18 cellular contexts compared by ENCODE assay signal in genomic region chr12:44858456-44858855, GRCh38. TPM values are rescaled to one million over a fixed set of nuclear protein-coding genes. Genes with fewer than 3 reads are reported as not detected.
A peak's percentile ranks its signal among the peaks of the same experiment; 100 is the strongest.
DNase-seq lines count a peak whose midpoint lies in the region; ATAC-seq and TF ChIP-seq lines count a peak whose summit lies in the region.
"Had no signal": no experiment of that assay in that cellular context is flagged by ENCODE, and none has a peak within 500 bp of the region (broad histone marks: within the 10 kb centered on the region; RNA-seq: fewer than 3 reads in every experiment).

No MANE protein-coding gene starts in this region.

- no peak for DNase-seq in activated T-cell treated with anti-CD3 and anti-CD28 coated beads, Interleukin-2, amount 50 U/mL, for 24 hours
- no peak for DNase-seq in activated T-cell treated with anti-CD3 and anti-CD28 coated beads, Interleukin-2, amount 50 U/mL, for 4 hours
- DNase-seq in CD8-positive, alpha-beta T cell, result no peak
- DNase-seq in naive thymus-derived CD8-positive, alpha-beta T cell, result no peak
- DNase-seq in pons (ENCODE audit: low spot score), result no peak
- DNase-seq: DMS79, Kasumi-1, MG63, NCI-H1048, NCI-H1436, NCI-H1930, NCI-H226, NCI-H524, PC-3, RPMI8226 had no signal

- no peak for ATAC-seq in activated T-cell treated with anti-CD3 and anti-CD28 coated beads, Interleukin-2, amount 50 U/mL, for 4 hours
- no peak for ATAC-seq in CD8-positive, alpha-beta T cell
- peak; percentile 45 for ATAC-seq in activated T-helper 17 cell treated with anti-CD3 and anti-CD28 coated beads, Interleukin-2, amount 50 U/mL, for 72 hours (replicated peaks)
- no peak for ATAC-seq in naive thymus-derived CD8-positive, alpha-beta T cell
- ATAC-seq in HG03571 (IDR thresholded peaks at IDR 0.05; ENCODE audit: unreplicated experiment), result no peak
- ATAC-seq: PC-3 had no signal

- H3K4me3 ChIP-seq in CD8-positive, alpha-beta T cell (ENCODE audit: low read depth, low read length), result no peak overlapping the region
- H3K4me3 ChIP-seq: BLaER1, MG63 had no signal

- H3K36me3 Mint-ChIP-seq in activated T-cell treated with anti-CD3 and anti-CD28 coated beads, Interleukin-2, amount 50 U/mL, for 24 hours (ENCODE audit: low read depth), result peaks cover 24% of the 10 kb centered on the region
- H3K36me3 Mint-ChIP-seq in activated T-cell treated with anti-CD3 and anti-CD28 coated beads, Interleukin-2, amount 50 U/mL, for 4 hours (ENCODE audit: insufficient read depth), result peaks cover 12% of the 10 kb centered on the region
- H3K36me3 Mint-ChIP-seq in CD8-positive, alpha-beta T cell, result peaks cover 47% of the 10 kb centered on the region
- H3K36me3 Mint-ChIP-seq in activated T-helper 17 cell treated with anti-CD3 and anti-CD28 coated beads, Interleukin-2, amount 50 U/mL, for 72 hours (ENCODE audit: low read depth), result no peaks in the 10 kb centered on the region
- peaks cover 12 to 36% (median 33%) of the 10 kb centered on the region in 3 donors for H3K36me3 Mint-ChIP-seq in naive thymus-derived CD8-positive, alpha-beta T cell

- intact Hi-C loops in CD8-positive, alpha-beta T cell (cut with DNase I, micrococcal nuclease), result no loop called here

- no peak overlapping the region for H3K27ac ChIP-seq in CD8-positive, alpha-beta T cell (ENCODE audit: low read depth, low read length)
- H3K27ac ChIP-seq: BLaER1 had no signal

- TF ChIP-seq CTCF in CD8-positive, alpha-beta T cell (IDR thresholded peaks at IDR 0.05), result no peak

- no peaks in the 10 kb centered on the region for H3K27me3 ChIP-seq in CD8-positive, alpha-beta T cell (ENCODE audit: insufficient read depth, low read length)
- H3K27me3 ChIP-seq: BLaER1, MG63 had no signal

- H3K4me1 Mint-ChIP-seq in activated T-cell treated with anti-CD3 and anti-CD28 coated beads, Interleukin-2, amount 50 U/mL, for 24 hours (ENCODE audit: low read depth), result peaks cover 86% of the 10 kb centered on the region
- peaks cover 79% of the 10 kb centered on the region for H3K4me1 Mint-ChIP-seq in activated T-cell treated with anti-CD3 and anti-CD28 coated beads, Interleukin-2, amount 50 U/mL, for 4 hours (ENCODE audit: low read depth)
- H3K4me1 Mint-ChIP-seq in CD8-positive, alpha-beta T cell (ENCODE audit: low read depth), result peaks cover 85% of the 10 kb centered on the region
- peaks cover 56% of the 10 kb centered on the region for H3K4me1 Mint-ChIP-seq in activated T-helper 17 cell treated with anti-CD3 and anti-CD28 coated beads, Interleukin-2, amount 50 U/mL, for 72 hours
- H3K4me1 Mint-ChIP-seq in naive thymus-derived CD8-positive, alpha-beta T cell, result peaks cover 45 to 90% (median 82%) of the 10 kb centered on the region in 4 donors

- H3K36me3 ChIP-seq in CD8-positive, alpha-beta T cell (ENCODE audit: insufficient read depth, low read length), result no peaks in the 10 kb centered on the region
- H3K36me3 ChIP-seq: BLaER1, MG63 had no signal

- peaks cover 97% of the 10 kb centered on the region for H3K4me1 ChIP-seq in CD8-positive, alpha-beta T cell (ENCODE audit: insufficient read depth, low read length)
- H3K4me1 ChIP-seq: BLaER1 had no signal

- POLR2A ChIA-PET in CD8-positive, alpha-beta T cell (lab: Charles Lee), result interaction anchor here (1.5 to 1.7 kb wide), 2 partner anchors 10 to 17 kb away, joined by 3 to 10 read pairs; no protein-coding TSS in a partner anchor
- POLR2A ChIA-PET in naive thymus-derived CD8-positive, alpha-beta T cell (lab: Charles Lee), result interaction anchor here (1.1 to 1.7 kb wide), 4 partner anchors 10 to 18 kb away, joined by 4 to 7 read pairs (median 6); partner anchors contain the start of gene NELL2

- no peaks in the 10 kb centered on the region for H3K9me3 ChIP-seq in CD8-positive, alpha-beta T cell (ENCODE audit: low read length)
- H3K9me3 ChIP-seq: MG63 had no signal

- peaks cover 7% of the 10 kb centered on the region for H3K9me3 Mint-ChIP-seq in activated T-cell treated with anti-CD3 and anti-CD28 coated beads, Interleukin-2, amount 50 U/mL, for 24 hours
- peaks cover 12% of the 10 kb centered on the region for H3K9me3 Mint-ChIP-seq in activated T-cell treated with anti-CD3 and anti-CD28 coated beads, Interleukin-2, amount 50 U/mL, for 4 hours
- peaks cover 7% of the 10 kb centered on the region for H3K9me3 Mint-ChIP-seq in CD8-positive, alpha-beta T cell
- H3K9me3 Mint-ChIP-seq in activated T-helper 17 cell treated with anti-CD3 and anti-CD28 coated beads, Interleukin-2, amount 50 U/mL, for 72 hours, result peaks cover 7% of the 10 kb centered on the region
- peaks cover 0 to 24% (median 10%) of the 10 kb centered on the region in 9 donors for H3K9me3 Mint-ChIP-seq in naive thymus-derived CD8-positive, alpha-beta T cell

- H3K4me3 Mint-ChIP-seq in activated T-cell treated with anti-CD3 and anti-CD28 coated beads, Interleukin-2, amount 50 U/mL, for 24 hours, result no peak overlapping the region
- no peak overlapping the region for H3K4me3 Mint-ChIP-seq in activated T-cell treated with anti-CD3 and anti-CD28 coated beads, Interleukin-2, amount 50 U/mL, for 4 hours
- peak overlapping the region; percentile 44 for H3K4me3 Mint-ChIP-seq in CD8-positive, alpha-beta T cell
- peak overlapping the region; percentile 53 for H3K4me3 Mint-ChIP-seq in activated T-helper 17 cell treated with anti-CD3 and anti-CD28 coated beads, Interleukin-2, amount 50 U/mL, for 72 hours
- H3K4me3 Mint-ChIP-seq in naive thymus-derived CD8-positive, alpha-beta T cell, result peak overlapping the region in 9 of 10 donors; percentile 20 to 81 (median 69)

- H3K27me3 Mint-ChIP-seq in activated T-cell treated with anti-CD3 and anti-CD28 coated beads, Interleukin-2, amount 50 U/mL, for 24 hours, result no peaks in the 10 kb centered on the region
- H3K27me3 Mint-ChIP-seq in activated T-cell treated with anti-CD3 and anti-CD28 coated beads, Interleukin-2, amount 50 U/mL, for 4 hours (ENCODE audit: low read depth), result no peaks in the 10 kb centered on the region
- H3K27me3 Mint-ChIP-seq in CD8-positive, alpha-beta T cell (ENCODE audit: low read depth), result no peaks in the 10 kb centered on the region
- H3K27me3 Mint-ChIP-seq in activated T-helper 17 cell treated with anti-CD3 and anti-CD28 coated beads, Interleukin-2, amount 50 U/mL, for 72 hours, result no peaks in the 10 kb centered on the region
- H3K27me3 Mint-ChIP-seq in naive thymus-derived CD8-positive, alpha-beta T cell, result no peaks in the 10 kb centered on the region

- H3K27ac Mint-ChIP-seq in activated T-cell treated with anti-CD3 and anti-CD28 coated beads, Interleukin-2, amount 50 U/mL, for 24 hours, result peak overlapping the region; percentile 85
- peak overlapping the region; percentile 60 for H3K27ac Mint-ChIP-seq in CD8-positive, alpha-beta T cell
- peak overlapping the region; percentile 72 for H3K27ac Mint-ChIP-seq in activated T-helper 17 cell treated with anti-CD3 and anti-CD28 coated beads, Interleukin-2, amount 50 U/mL, for 72 hours
- peak overlapping the region; percentile 71 to 95 (median 87) for H3K27ac Mint-ChIP-seq in naive thymus-derived CD8-positive, alpha-beta T cell

- CTCF ChIA-PET in CD8-positive, alpha-beta T cell (lab: Charles Lee), result interaction anchor here (0.6 to 2.9 kb wide), 4 partner anchors 16 to 83 kb away, joined by 3 to 14 read pairs (median 4); no protein-coding TSS in a partner anchor

RNA-seq across cellular contexts. Expression of gene NELL2, which starts 17.7 kb away (rescaled TPM):
- total RNA-seq in activated T-cell treated with anti-CD3 and anti-CD28 coated beads, Interleukin-2, amount 50 U/mL, for 4 hours, result 10 to 100 TPM; 19.9 to 32.0 (median 22.8) TPM
- total RNA-seq in CD8-positive, alpha-beta T cell, result 100 to 1,000 TPM; 384 to 390 TPM
- 100 to 1,000 TPM in 1 of 2 donors, 10 to 100 TPM in 1; 12.8 to 106 TPM for total RNA-seq in activated T-helper 17 cell treated with anti-CD3 and anti-CD28 coated beads, Interleukin-2, amount 50 U/mL, for 72 hours
- total RNA-seq in naive thymus-derived CD8-positive, alpha-beta T cell, result 100 to 1,000 TPM; 626 to 633 TPM
- 100 to 1,000 TPM; 320 to 498 (median 397) TPM for polyA plus RNA-seq in naive thymus-derived CD8-positive, alpha-beta T cell

Comparison
In these comparisons a context has a peak if more than half of its experiments do, and no peak if none do; other contexts are left out.
1. H3K4me3 Mint-ChIP-seq: peak in CD8-positive, alpha-beta T cell (single experiment), activated T-helper 17 cell treated with anti-CD3 and anti-CD28 coated beads, Interleukin-2, amount 50 U/mL, for 72 hours (single experiment) and naive thymus-derived CD8-positive, alpha-beta T cell (9 of 10); none in activated T-cell treated with anti-CD3 and anti-CD28 coated beads, Interleukin-2, amount 50 U/mL, for 24 hours (single experiment) and activated T-cell treated with anti-CD3 and anti-CD28 coated beads, Interleukin-2, amount 50 U/mL, for 4 hours (single experiment).
2. Peak in every context shown above with its lines, with median percentiles within 50 percentile points of each other: H3K27ac Mint-ChIP-seq.